In genomic region chr2:47078541-47079482, GRCh38 we compare ENCODE assay signal across 1 cellular context.
A peak's percentile ranks its signal among the peaks of the same experiment; 100 is the strongest.
TF ChIP-seq lines count a peak whose summit lies in the region.

No MANE protein-coding gene starts in this region.

TF ChIP-seq in K562, 482 proteins besides CTCF, POLR2A, EP300 and RAD21 (continued from another document and continues in another):
- TF ChIP-seq, protein P1, sequence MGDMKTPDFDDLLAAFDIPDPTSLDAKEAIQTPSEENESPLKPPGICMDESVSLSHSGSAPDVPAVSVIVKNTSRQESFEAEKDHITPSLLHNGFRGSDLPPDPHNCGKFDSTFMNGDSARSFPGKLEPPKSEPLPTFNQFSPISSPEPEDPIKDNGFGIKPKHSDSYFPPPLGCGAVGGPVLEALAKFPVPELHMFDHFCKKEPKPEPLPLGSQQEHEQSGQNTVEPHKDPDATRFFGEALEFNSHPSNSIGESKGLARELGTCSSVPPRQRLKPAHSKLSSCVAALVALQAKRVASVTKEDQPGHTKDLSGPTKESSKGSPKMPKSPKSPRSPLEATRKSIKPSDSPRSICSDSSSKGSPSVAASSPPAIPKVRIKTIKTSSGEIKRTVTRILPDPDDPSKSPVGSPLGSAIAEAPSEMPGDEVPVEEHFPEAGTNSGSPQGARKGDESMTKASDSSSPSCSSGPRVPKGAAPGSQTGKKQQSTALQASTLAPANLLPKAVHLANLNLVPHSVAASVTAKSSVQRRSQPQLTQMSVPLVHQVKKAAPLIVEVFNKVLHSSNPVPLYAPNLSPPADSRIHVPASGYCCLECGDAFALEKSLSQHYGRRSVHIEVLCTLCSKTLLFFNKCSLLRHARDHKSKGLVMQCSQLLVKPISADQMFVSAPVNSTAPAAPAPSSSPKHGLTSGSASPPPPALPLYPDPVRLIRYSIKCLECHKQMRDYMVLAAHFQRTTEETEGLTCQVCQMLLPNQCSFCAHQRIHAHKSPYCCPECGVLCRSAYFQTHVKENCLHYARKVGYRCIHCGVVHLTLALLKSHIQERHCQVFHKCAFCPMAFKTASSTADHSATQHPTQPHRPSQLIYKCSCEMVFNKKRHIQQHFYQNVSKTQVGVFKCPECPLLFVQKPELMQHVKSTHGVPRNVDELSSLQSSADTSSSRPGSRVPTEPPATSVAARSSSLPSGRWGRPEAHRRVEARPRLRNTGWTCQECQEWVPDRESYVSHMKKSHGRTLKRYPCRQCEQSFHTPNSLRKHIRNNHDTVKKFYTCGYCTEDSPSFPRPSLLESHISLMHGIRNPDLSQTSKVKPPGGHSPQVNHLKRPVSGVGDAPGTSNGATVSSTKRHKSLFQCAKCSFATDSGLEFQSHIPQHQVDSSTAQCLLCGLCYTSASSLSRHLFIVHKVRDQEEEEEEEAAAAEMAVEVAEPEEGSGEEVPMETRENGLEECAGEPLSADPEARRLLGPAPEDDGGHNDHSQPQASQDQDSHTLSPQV (IDR thresholded peaks at IDR 0.05), result no peak
- TF ChIP-seq HDAC8 (tag; IDR thresholded peaks at IDR 0.05) (no peak), KAT2B (IDR thresholded peaks at IDR 0.05; ENCODE audit: low read depth, low read length) (no peak), ZNF133 (CRISPR knock-in tag; IDR thresholded peaks at IDR 0.05) (no peak), PURB (CRISPR knock-in tag; IDR thresholded peaks at IDR 0.05; ENCODE audit: low read depth) (no peak), ZNF324 (CRISPR knock-in tag; IDR thresholded peaks at IDR 0.05) (no peak), HDAC2 (IDR thresholded peaks at IDR 0.05) (peak; percentile 90), RBFOX2 (IDR thresholded peaks at IDR 0.05; ENCODE audit: low read depth, low read length) (no peak), ZNF274 (IDR thresholded peaks at IDR 0.05; ENCODE audit: borderline replicate concordance, low read depth, low read length) (no peak), HDGF (IDR thresholded peaks at IDR 0.05) (no peak), KLF13 (tag; IDR thresholded peaks at IDR 0.05; ENCODE audit: borderline replicate concordance, low read depth) (no peak), ZNF778 (CRISPR knock-in tag; IDR thresholded peaks at IDR 0.05) (no peak), PHF8 (IDR thresholded peaks at IDR 0.05; ENCODE audit: borderline replicate concordance, low read length) (no peak), CTBP1 (IDR thresholded peaks at IDR 0.05; ENCODE audit: borderline replicate concordance) (peak; percentile 83; the same call in 1 of the 2 replicates), PRDM10 (IDR thresholded peaks at IDR 0.05; ENCODE audit: partially characterized antibody) (peak; percentile 22), RCOR1 (IDR thresholded peaks at IDR 0.05; ENCODE audit: borderline replicate concordance in 1 of 2, low read depth in 2 of 2, low read length in 2 of 2) (peak; percentile 46 to 93; a peak in 3 of 4 replicates), TCF7 (IDR thresholded peaks at IDR 0.05; ENCODE audit: borderline replicate concordance) (0 out of 2 replicates have a peak, but pooled peaks have one; percentile 19), ZNF609 (CRISPR knock-in tag; IDR thresholded peaks at IDR 0.05; ENCODE audit: borderline replicate concordance) (0 out of 2 replicates have a peak, but pooled peaks have one; percentile 74), STAT5B (CRISPR knock-in tag; IDR thresholded peaks at IDR 0.05) (no peak)
- TF ChIP-seq, protein P2, sequence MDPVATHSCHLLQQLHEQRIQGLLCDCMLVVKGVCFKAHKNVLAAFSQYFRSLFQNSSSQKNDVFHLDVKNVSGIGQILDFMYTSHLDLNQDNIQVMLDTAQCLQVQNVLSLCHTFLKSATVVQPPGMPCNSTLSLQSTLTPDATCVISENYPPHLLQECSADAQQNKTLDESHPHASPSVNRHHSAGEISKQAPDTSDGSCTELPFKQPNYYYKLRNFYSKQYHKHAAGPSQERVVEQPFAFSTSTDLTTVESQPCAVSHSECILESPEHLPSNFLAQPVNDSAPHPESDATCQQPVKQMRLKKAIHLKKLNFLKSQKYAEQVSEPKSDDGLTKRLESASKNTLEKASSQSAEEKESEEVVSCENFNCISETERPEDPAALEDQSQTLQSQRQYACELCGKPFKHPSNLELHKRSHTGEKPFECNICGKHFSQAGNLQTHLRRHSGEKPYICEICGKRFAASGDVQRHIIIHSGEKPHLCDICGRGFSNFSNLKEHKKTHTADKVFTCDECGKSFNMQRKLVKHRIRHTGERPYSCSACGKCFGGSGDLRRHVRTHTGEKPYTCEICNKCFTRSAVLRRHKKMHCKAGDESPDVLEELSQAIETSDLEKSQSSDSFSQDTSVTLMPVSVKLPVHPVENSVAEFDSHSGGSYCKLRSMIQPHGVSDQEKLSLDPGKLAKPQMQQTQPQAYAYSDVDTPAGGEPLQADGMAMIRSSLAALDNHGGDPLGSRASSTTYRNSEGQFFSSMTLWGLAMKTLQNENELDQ (CRISPR knock-in tag; IDR thresholded peaks at IDR 0.05; ENCODE audit: borderline replicate concordance), result no peak
- TF ChIP-seq, protein P3, sequence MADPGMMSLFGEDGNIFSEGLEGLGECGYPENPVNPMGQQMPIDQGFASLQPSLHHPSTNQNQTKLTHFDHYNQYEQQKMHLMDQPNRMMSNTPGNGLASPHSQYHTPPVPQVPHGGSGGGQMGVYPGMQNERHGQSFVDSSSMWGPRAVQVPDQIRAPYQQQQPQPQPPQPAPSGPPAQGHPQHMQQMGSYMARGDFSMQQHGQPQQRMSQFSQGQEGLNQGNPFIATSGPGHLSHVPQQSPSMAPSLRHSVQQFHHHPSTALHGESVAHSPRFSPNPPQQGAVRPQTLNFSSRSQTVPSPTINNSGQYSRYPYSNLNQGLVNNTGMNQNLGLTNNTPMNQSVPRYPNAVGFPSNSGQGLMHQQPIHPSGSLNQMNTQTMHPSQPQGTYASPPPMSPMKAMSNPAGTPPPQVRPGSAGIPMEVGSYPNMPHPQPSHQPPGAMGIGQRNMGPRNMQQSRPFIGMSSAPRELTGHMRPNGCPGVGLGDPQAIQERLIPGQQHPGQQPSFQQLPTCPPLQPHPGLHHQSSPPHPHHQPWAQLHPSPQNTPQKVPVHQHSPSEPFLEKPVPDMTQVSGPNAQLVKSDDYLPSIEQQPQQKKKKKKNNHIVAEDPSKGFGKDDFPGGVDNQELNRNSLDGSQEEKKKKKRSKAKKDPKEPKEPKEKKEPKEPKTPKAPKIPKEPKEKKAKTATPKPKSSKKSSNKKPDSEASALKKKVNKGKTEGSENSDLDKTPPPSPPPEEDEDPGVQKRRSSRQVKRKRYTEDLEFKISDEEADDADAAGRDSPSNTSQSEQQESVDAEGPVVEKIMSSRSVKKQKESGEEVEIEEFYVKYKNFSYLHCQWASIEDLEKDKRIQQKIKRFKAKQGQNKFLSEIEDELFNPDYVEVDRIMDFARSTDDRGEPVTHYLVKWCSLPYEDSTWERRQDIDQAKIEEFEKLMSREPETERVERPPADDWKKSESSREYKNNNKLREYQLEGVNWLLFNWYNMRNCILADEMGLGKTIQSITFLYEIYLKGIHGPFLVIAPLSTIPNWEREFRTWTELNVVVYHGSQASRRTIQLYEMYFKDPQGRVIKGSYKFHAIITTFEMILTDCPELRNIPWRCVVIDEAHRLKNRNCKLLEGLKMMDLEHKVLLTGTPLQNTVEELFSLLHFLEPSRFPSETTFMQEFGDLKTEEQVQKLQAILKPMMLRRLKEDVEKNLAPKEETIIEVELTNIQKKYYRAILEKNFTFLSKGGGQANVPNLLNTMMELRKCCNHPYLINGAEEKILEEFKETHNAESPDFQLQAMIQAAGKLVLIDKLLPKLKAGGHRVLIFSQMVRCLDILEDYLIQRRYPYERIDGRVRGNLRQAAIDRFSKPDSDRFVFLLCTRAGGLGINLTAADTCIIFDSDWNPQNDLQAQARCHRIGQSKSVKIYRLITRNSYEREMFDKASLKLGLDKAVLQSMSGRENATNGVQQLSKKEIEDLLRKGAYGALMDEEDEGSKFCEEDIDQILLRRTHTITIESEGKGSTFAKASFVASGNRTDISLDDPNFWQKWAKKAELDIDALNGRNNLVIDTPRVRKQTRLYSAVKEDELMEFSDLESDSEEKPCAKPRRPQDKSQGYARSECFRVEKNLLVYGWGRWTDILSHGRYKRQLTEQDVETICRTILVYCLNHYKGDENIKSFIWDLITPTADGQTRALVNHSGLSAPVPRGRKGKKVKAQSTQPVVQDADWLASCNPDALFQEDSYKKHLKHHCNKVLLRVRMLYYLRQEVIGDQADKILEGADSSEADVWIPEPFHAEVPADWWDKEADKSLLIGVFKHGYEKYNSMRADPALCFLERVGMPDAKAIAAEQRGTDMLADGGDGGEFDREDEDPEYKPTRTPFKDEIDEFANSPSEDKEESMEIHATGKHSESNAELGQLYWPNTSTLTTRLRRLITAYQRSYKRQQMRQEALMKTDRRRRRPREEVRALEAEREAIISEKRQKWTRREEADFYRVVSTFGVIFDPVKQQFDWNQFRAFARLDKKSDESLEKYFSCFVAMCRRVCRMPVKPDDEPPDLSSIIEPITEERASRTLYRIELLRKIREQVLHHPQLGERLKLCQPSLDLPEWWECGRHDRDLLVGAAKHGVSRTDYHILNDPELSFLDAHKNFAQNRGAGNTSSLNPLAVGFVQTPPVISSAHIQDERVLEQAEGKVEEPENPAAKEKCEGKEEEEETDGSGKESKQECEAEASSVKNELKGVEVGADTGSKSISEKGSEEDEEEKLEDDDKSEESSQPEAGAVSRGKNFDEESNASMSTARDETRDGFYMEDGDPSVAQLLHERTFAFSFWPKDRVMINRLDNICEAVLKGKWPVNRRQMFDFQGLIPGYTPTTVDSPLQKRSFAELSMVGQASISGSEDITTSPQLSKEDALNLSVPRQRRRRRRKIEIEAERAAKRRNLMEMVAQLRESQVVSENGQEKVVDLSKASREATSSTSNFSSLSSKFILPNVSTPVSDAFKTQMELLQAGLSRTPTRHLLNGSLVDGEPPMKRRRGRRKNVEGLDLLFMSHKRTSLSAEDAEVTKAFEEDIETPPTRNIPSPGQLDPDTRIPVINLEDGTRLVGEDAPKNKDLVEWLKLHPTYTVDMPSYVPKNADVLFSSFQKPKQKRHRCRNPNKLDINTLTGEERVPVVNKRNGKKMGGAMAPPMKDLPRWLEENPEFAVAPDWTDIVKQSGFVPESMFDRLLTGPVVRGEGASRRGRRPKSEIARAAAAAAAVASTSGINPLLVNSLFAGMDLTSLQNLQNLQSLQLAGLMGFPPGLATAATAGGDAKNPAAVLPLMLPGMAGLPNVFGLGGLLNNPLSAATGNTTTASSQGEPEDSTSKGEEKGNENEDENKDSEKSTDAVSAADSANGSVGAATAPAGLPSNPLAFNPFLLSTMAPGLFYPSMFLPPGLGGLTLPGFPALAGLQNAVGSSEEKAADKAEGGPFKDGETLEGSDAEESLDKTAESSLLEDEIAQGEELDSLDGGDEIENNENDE (IDR thresholded peaks at IDR 0.05; ENCODE audit: low read depth, low read length), result no peak
- TF ChIP-seq, protein P4, sequence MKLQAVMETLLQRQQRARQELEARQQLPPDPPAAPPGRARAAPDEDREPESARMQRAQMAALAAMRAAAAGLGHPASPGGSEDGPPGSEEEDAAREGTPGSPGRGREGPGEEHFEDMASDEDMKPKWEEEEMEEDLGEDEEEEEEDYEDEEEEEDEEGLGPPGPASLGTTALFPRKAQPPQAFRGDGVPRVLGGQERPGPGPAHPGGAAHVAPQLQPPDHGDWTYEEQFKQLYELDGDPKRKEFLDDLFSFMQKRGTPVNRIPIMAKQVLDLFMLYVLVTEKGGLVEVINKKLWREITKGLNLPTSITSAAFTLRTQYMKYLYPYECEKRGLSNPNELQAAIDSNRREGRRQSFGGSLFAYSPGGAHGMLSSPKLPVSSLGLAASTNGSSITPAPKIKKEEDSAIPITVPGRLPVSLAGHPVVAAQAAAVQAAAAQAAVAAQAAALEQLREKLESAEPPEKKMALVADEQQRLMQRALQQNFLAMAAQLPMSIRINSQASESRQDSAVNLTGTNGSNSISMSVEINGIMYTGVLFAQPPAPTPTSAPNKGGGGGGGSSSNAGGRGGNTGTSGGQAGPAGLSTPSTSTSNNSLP (IDR thresholded peaks at IDR 0.05; ENCODE audit: borderline replicate concordance, low read depth, low read length), result no peak
